13 cellular contexts compared by ENCODE assay signal in genomic region chr1:108699375-108700332, GRCh38. TPM values are rescaled to one million over a fixed set of nuclear protein-coding genes. Genes with fewer than 3 reads are reported as not detected.
DNase-seq lines count a peak whose midpoint lies in the region; ATAC-seq and TF ChIP-seq lines count a peak whose summit lies in the region.
"Had no signal": no experiment of that assay in that cellular context is flagged by ENCODE, and none has a peak within 500 bp of the region (broad histone marks: within the 10 kb centered on the region; RNA-seq: fewer than 3 reads in every experiment).

No MANE protein-coding gene starts in this region.

- H3K9ac ChIP-seq in endodermal cell (ENCODE audit: extremely low read depth, low read length, poor library complexity, severe bottlenecking): no peak overlapping the region

- peaks cover 7% of the 10 kb centered on the region; the same call in 1 of the 2 replicates for H3F3A ChIP-seq in GM23338 (replicated peaks; ENCODE audit: low read depth)

- WGBS in endodermal cell (ENCODE audit: insufficient coverage in 1 of 2, insufficient read length in 1 of 2), 2 experiments: 96 to 98% methylated on average over 19 to 22 of the region's 22 CpGs
- 95% methylated on average over 22 of the region's 22 CpGs for WGBS in thymus

- H2AFZ ChIP-seq in GM23338: no peak overlapping the region

- POLR2A ChIA-PET in T-cell (lab: Charles Lee): interaction anchor here in 1 of 2 donors (0.7 kb wide), 1 partner anchor 48 kb away, joined by 3 read pairs; no protein-coding TSS in a partner anchor

- no peak for TF ChIP-seq CTCF in endodermal cell (conservative IDR thresholded peaks at IDR 0.05)
- no peak for TF ChIP-seq CTCF in GM23338 (conservative IDR thresholded peaks at IDR 0.05; ENCODE audit: low read depth in 2 of 2)

- no peak for DNase-seq in activated naive CD4-positive, alpha-beta T cell treated with anti-CD3 and anti-CD28 coated beads for 36 hours
- no peak for DNase-seq in activated naive CD4-positive, alpha-beta T cell treated with anti-CD3 and anti-CD28 coated beads, Interleukin-2, amount 50 U/mL, for 16 hours
- DNase-seq in T-cell: no peak
- no peak for DNase-seq in endodermal cell
- DNase-seq in amygdala (lab: John Stamatoyannopoulos, UW): no peak
- no peak for DNase-seq in GM23338 (ENCODE audit: low spot score)
- DNase-seq: DND-41, NCI-H1930, uterus had no signal

- peaks cover 50% of the 10 kb centered on the region for H3K4me1 Mint-ChIP-seq in activated naive CD4-positive, alpha-beta T cell treated with anti-CD3 and anti-CD28 coated beads for 36 hours (ENCODE audit: low read depth)
- H3K4me1 Mint-ChIP-seq in T-cell: peaks cover 53 to 91% (median 79%) of the 10 kb centered on the region in 3 donors
- peaks cover 7% of the 10 kb centered on the region for H3K4me1 Mint-ChIP-seq in endodermal cell
- no peaks in the 10 kb centered on the region for H3K4me1 Mint-ChIP-seq in GM23338

- peak overlapping the region; percentile 76 for H3K27ac Mint-ChIP-seq in activated naive CD4-positive, alpha-beta T cell treated with anti-CD3 and anti-CD28 coated beads for 36 hours
- H3K27ac Mint-ChIP-seq in T-cell: peak overlapping the region; percentile 92 to 94
- H3K27ac Mint-ChIP-seq in endodermal cell: peak overlapping the region; percentile 22
- H3K27ac Mint-ChIP-seq in GM23338: no peak overlapping the region

- H3K36me3 Mint-ChIP-seq in activated naive CD4-positive, alpha-beta T cell treated with anti-CD3 and anti-CD28 coated beads for 36 hours (ENCODE audit: low read depth): peaks cover 50% of the 10 kb centered on the region
- peaks cover 51% of the 10 kb centered on the region for H3K36me3 Mint-ChIP-seq in T-cell
- H3K36me3 Mint-ChIP-seq in endodermal cell (ENCODE audit: low read depth): peaks cover 69% of the 10 kb centered on the region
- H3K36me3 Mint-ChIP-seq in GM23338 (ENCODE audit: low read depth): peaks cover 72% of the 10 kb centered on the region

- H4K20me1 ChIP-seq in GM23338 (replicated peaks; ENCODE audit: insufficient read depth): peaks cover 18% of the 10 kb centered on the region

- no peak overlapping the region for H3K4me3 ChIP-seq in endodermal cell (ENCODE audit: low read length)
- H3K4me3 ChIP-seq in thymus (ENCODE audit: low read length): no peak overlapping the region
- no peak overlapping the region for H3K4me3 ChIP-seq in GM23338
- H3K4me3 ChIP-seq: uterus had no signal

- peak overlapping the region; percentile 56 for H3K4me3 Mint-ChIP-seq in activated naive CD4-positive, alpha-beta T cell treated with anti-CD3 and anti-CD28 coated beads for 36 hours
- H3K4me3 Mint-ChIP-seq in T-cell (peak overlapping the region; percentile 65 to 70 (median 65)), endodermal cell (no peak overlapping the region), GM23338 (no peak overlapping the region)

- intact Hi-C loops in activated naive CD4-positive, alpha-beta T cell treated with anti-CD3 and anti-CD28 coated beads for 36 hours (cut with micrococcal nuclease): no loop called here

- H3K27me3 ChIP-seq in endodermal cell (ENCODE audit: control insufficient read depth, insufficient read depth, low read length, poor library complexity, severe bottlenecking): no peaks in the 10 kb centered on the region
- no peaks in the 10 kb centered on the region for H3K27me3 ChIP-seq in thymus (ENCODE audit: control insufficient read depth, insufficient read depth)
- H3K27me3 ChIP-seq in GM23338 (ENCODE audit: insufficient read depth): no peaks in the 10 kb centered on the region
- H3K27me3 ChIP-seq: uterus had no signal

- H3K27me3 Mint-ChIP-seq in activated naive CD4-positive, alpha-beta T cell treated with anti-CD3 and anti-CD28 coated beads for 36 hours (ENCODE audit: low read depth): no peaks in the 10 kb centered on the region
- H3K27me3 Mint-ChIP-seq in T-cell (no peaks in the 10 kb centered on the region), endodermal cell (ENCODE audit: insufficient read depth) (no peaks in the 10 kb centered on the region), GM23338 (ENCODE audit: insufficient read depth, low read depth, poor library complexity) (peaks cover 2% of the 10 kb centered on the region)

- H3K36me3 ChIP-seq in endodermal cell (ENCODE audit: control insufficient read depth, insufficient read depth, low read length) (peaks cover 75% of the 10 kb centered on the region), thymus (ENCODE audit: control insufficient read depth, insufficient read depth) (peaks cover 37% of the 10 kb centered on the region), GM23338 (ENCODE audit: insufficient read depth) (peaks cover 58% of the 10 kb centered on the region)
- H3K36me3 ChIP-seq: uterus had no signal

- H3K79me2 ChIP-seq in GM23338 (replicated peaks; ENCODE audit: insufficient read depth): peaks cover 32% of the 10 kb centered on the region

- H3K9me3 ChIP-seq in endodermal cell (ENCODE audit: control insufficient read depth, low read length): no peaks in the 10 kb centered on the region
- H3K9me3 ChIP-seq in thymus (ENCODE audit: control insufficient read depth): no peaks in the 10 kb centered on the region
- H3K9me3 ChIP-seq: uterus had no signal

- no peaks in the 10 kb centered on the region for H3K9me2 ChIP-seq in GM23338 (ENCODE audit: insufficient read depth)

- ATAC-seq in T-cell (replicated peaks in 1 of 4) (no peak), GM21367 (IDR thresholded peaks at IDR 0.05; ENCODE audit: unreplicated experiment) (no peak), GM23338 (no peak)

- CTCF ChIA-PET in activated naive CD4-positive, alpha-beta T cell treated with anti-CD3 and anti-CD28 coated beads for 36 hours (lab: Charles Lee): no interaction called here
- CTCF ChIA-PET in T-cell (lab: Charles Lee): no interaction called here

- no peak overlapping the region for H3K4me2 ChIP-seq in GM23338

- no peaks in the 10 kb centered on the region for H3K9me3 Mint-ChIP-seq in activated naive CD4-positive, alpha-beta T cell treated with anti-CD3 and anti-CD28 coated beads for 36 hours
- H3K9me3 Mint-ChIP-seq in T-cell: no peaks in the 10 kb centered on the region
- H3K9me3 Mint-ChIP-seq in endodermal cell: no peaks in the 10 kb centered on the region
- no peaks in the 10 kb centered on the region for H3K9me3 Mint-ChIP-seq in GM23338

- no peaks in the 10 kb centered on the region for H3K4me1 ChIP-seq in endodermal cell (ENCODE audit: control insufficient read depth, insufficient read depth, low read length)
- no peaks in the 10 kb centered on the region for H3K4me1 ChIP-seq in thymus (ENCODE audit: control insufficient read depth, insufficient read depth, low read length)
- no peaks in the 10 kb centered on the region; the same call in 1 of the 2 replicates for H3K4me1 ChIP-seq in GM23338 (ENCODE audit: insufficient read depth)
- H3K4me1 ChIP-seq: uterus had no signal

- H3K27ac ChIP-seq in endodermal cell (ENCODE audit: low read depth, low read length) (no peak overlapping the region), thymus (ENCODE audit: low read depth) (peak overlapping the region; percentile 31), GM23338 (ENCODE audit: low read depth) (no peak overlapping the region)
- H3K27ac ChIP-seq: uterus had no signal

TF ChIP-seq in GM23338, 12 proteins besides CTCF, POLR2A, EP300 and RAD21 (continues in another document):
- TF ChIP-seq STAT1 (IDR thresholded peaks at IDR 0.05; ENCODE audit: unreplicated experiment): no peak
- TF ChIP-seq EZH2phosphoT487 (IDR thresholded peaks at IDR 0.05; ENCODE audit: unreplicated experiment): no peak
- no peak for TF ChIP-seq ZNF114 (CRISPR knock-in tag; IDR thresholded peaks at IDR 0.05)
- no peak for TF ChIP-seq NANOG (IDR thresholded peaks at IDR 0.05; ENCODE audit: borderline replicate concordance)

RNA-seq across cellular contexts. Expression of gene PRPF38B, which starts 7.5 kb away (rescaled TPM):
- total RNA-seq in activated naive CD4-positive, alpha-beta T cell treated with anti-CD3 and anti-CD28 coated beads for 36 hours: 10 to 100 TPM; 50.4 to 52.2 TPM
- total RNA-seq in T-cell (100 to 1,000 TPM; 109 to 130 (median 110) TPM), endodermal cell (10 to 100 TPM; 45.0 to 47.3 TPM)
- 43.3 TPM for polyA plus RNA-seq in endodermal cell (2013, experiment 1 of 2)
- polyA plus RNA-seq in endodermal cell (2013, experiment 2 of 2): 38.3 TPM
- polyA plus RNA-seq in thymus (69.6 TPM), GM23338 (2016; fragmentation: Nextera tagmentation; extraction: Ambion mirVana) (74.2 and 86.4 TPM in 2 replicates)
- 32.3 and 40.5 TPM in 2 replicates for total RNA-seq in GM23338 (2014; rRNA removed; shearing (Covaris generic))

RNA-seq across cellular contexts. Expression of gene FNDC7, which starts 13.1 kb away (rescaled TPM):
- under 1 TPM in 1 of 2 experiments, not detected in 1; 0.05 TPM for total RNA-seq in activated naive CD4-positive, alpha-beta T cell treated with anti-CD3 and anti-CD28 coated beads for 36 hours
- total RNA-seq in T-cell: under 1 TPM; 0.13 to 0.29 (median 0.25) TPM
- total RNA-seq in endodermal cell: not detected
- 0.36 TPM for polyA plus RNA-seq in endodermal cell (2013, experiment 1 of 2)
- polyA plus RNA-seq in endodermal cell (2013, experiment 2 of 2): not detected
- 0.05 TPM for polyA plus RNA-seq in thymus
- 0.28 TPM in 1 of 2 replicates, not detected in the other for total RNA-seq in GM23338 (2014; rRNA removed; shearing (Covaris generic))
- polyA plus RNA-seq in GM23338 (2016; fragmentation: Nextera tagmentation; extraction: Ambion mirVana): 0.06 TPM in 1 of 2 replicates, not detected in the other
- total RNA-seq: kidney epithelial cell, skeletal muscle tissue, uterus had no signal

RNA-seq across cellular contexts. Expression of gene HENMT1, which starts 38.8 kb away (rescaled TPM):
- total RNA-seq in activated naive CD4-positive, alpha-beta T cell treated with anti-CD3 and anti-CD28 coated beads for 36 hours: 10 to 100 TPM; 18.7 to 19.3 TPM
- total RNA-seq in T-cell (10 to 100 TPM; 11.0 to 20.2 (median 16.0) TPM), endodermal cell (1 to 10 TPM; 4.3 to 7.4 TPM)
- 2.6 TPM for polyA plus RNA-seq in endodermal cell (2013, experiment 1 of 2)
- 2.9 TPM for polyA plus RNA-seq in endodermal cell (2013, experiment 2 of 2)
- polyA plus RNA-seq in thymus (21.7 TPM), GM23338 (2016; fragmentation: Nextera tagmentation; extraction: Ambion mirVana) (4.2 and 4.7 TPM in 2 replicates)
- 7.0 and 9.7 TPM in 2 replicates for total RNA-seq in GM23338 (2014; rRNA removed; shearing (Covaris generic))

RNA-seq across cellular contexts. Expression of gene STXBP3, which starts 46.8 kb away (rescaled TPM):
- 10 to 100 TPM; 29.1 to 30.3 TPM for total RNA-seq in activated naive CD4-positive, alpha-beta T cell treated with anti-CD3 and anti-CD28 coated beads for 36 hours
- total RNA-seq in T-cell: 10 to 100 TPM; 52.8 to 66.2 (median 59.9) TPM
- total RNA-seq in endodermal cell: 10 to 100 TPM; 37.4 to 38.5 TPM
- 43.5 TPM for polyA plus RNA-seq in endodermal cell (2013, experiment 1 of 2)
- 51.4 TPM for polyA plus RNA-seq in endodermal cell (2013, experiment 2 of 2)
- polyA plus RNA-seq in thymus: 85.6 TPM
- 34.0 and 37.4 TPM in 2 replicates for total RNA-seq in GM23338 (2014; rRNA removed; shearing (Covaris generic))
- 24.5 and 28.5 TPM in 2 replicates for polyA plus RNA-seq in GM23338 (2016; fragmentation: Nextera tagmentation; extraction: Ambion mirVana)

Comparison
In these comparisons a context has a peak if more than half of its experiments do, and no peak if none do; other contexts are left out.
1. H3K4me3 Mint-ChIP-seq: peak in activated naive CD4-positive, alpha-beta T cell treated with anti-CD3 and anti-CD28 coated beads for 36 hours (single experiment) and T-cell (3 of 3); none in endodermal cell (single experiment) and GM23338 (single experiment).